11 cellular contexts compared by ENCODE assay signal in genomic region chr9:130732131-130732530, GRCh38. TPM values are rescaled to one million over a fixed set of nuclear protein-coding genes. Genes with fewer than 3 reads are reported as not detected.
A peak's percentile ranks its signal among the peaks of the same experiment; 100 is the strongest.
DNase-seq lines count a peak whose midpoint lies in the region; ATAC-seq and TF ChIP-seq lines count a peak whose summit lies in the region.
"Had no signal": no experiment of that assay in that cellular context is flagged by ENCODE, and none has a peak within 500 bp of the region (broad histone marks: within the 10 kb centered on the region; RNA-seq: fewer than 3 reads in every experiment).

No MANE protein-coding gene starts in this region.

- H3K9me3 ChIP-seq in MM.1S (replicated peaks; ENCODE audit: insufficient read depth, low read length): no peaks in the 10 kb centered on the region

- DNase-seq in activated naive CD4-positive, alpha-beta T cell treated with anti-CD3 and anti-CD28 coated beads for 36 hours: peak; percentile 14
- DNase-seq in activated naive CD4-positive, alpha-beta T cell (lab: John Stamatoyannopoulos, UW): no peak
- peak; percentile 95 for DNase-seq in NCI-H748 (lab: John Stamatoyannopoulos, UW; ENCODE audit: unreplicated experiment)
- peak; percentile 43 for DNase-seq in dermis blood vessel endothelial cell
- no peak for DNase-seq in type B pancreatic cell (ENCODE audit: extremely low spot score, unreplicated experiment)
- no peak for DNase-seq in MM.1S
- DNase-seq in NCI-H510A (lab: John Stamatoyannopoulos, UW): no peak
- DNase-seq: anterior cingulate cortex; MV-4-11; stimulated activated CD8-positive, alpha-beta memory T cell treated with anti-CD3 and anti-CD28 coated beads, Interleukin-4, amount 100 ng/mL, for 48 hours had no signal

- H3K4me2 ChIP-seq in MM.1S (ENCODE audit: low read depth, low read length): no peak overlapping the region

- no peaks in the 10 kb centered on the region for H4K20me1 ChIP-seq in MM.1S (ENCODE audit: insufficient read depth, low read length)

- no peaks in the 10 kb centered on the region for H3K27me3 Mint-ChIP-seq in activated naive CD4-positive, alpha-beta T cell treated with anti-CD3 and anti-CD28 coated beads for 36 hours (ENCODE audit: low read depth)
- no peaks in the 10 kb centered on the region for H3K27me3 Mint-ChIP-seq in type B pancreatic cell

- no peaks in the 10 kb centered on the region for H3K9me2 ChIP-seq in MM.1S (replicated peaks; ENCODE audit: insufficient read depth, low read length)

- peak; percentile 24 for TF ChIP-seq CTCF in type B pancreatic cell (conservative IDR thresholded peaks at IDR 0.05)
- TF ChIP-seq CTCF in MM.1S (IDR thresholded peaks at IDR 0.05; ENCODE audit: low read length): no peak

- H3K27ac Mint-ChIP-seq in activated naive CD4-positive, alpha-beta T cell treated with anti-CD3 and anti-CD28 coated beads for 36 hours: no peak overlapping the region
- H3K27ac Mint-ChIP-seq in type B pancreatic cell: peak overlapping the region; percentile 39

- ATAC-seq in GM19035 (IDR thresholded peaks at IDR 0.05; ENCODE audit: unreplicated experiment): no peak

- H3K4me3 ChIP-seq in MM.1S (ENCODE audit: low read length): no peak overlapping the region

- peaks cover 1% of the 10 kb centered on the region for H3K9me3 Mint-ChIP-seq in activated naive CD4-positive, alpha-beta T cell treated with anti-CD3 and anti-CD28 coated beads for 36 hours
- H3K9me3 Mint-ChIP-seq in type B pancreatic cell: no peaks in the 10 kb centered on the region

- H3K79me2 ChIP-seq in MM.1S (ENCODE audit: low read length): no peaks in the 10 kb centered on the region

- CTCF ChIA-PET in activated naive CD4-positive, alpha-beta T cell treated with anti-CD3 and anti-CD28 coated beads for 36 hours (lab: Charles Lee): interaction anchor here (0.6 to 1.5 kb wide), 5 partner anchors 10 to 135 kb away, joined by 3 to 7 read pairs (median 5); no protein-coding TSS in a partner anchor

- H3K4me3 Mint-ChIP-seq in activated naive CD4-positive, alpha-beta T cell treated with anti-CD3 and anti-CD28 coated beads for 36 hours: no peak overlapping the region
- no peak overlapping the region for H3K4me3 Mint-ChIP-seq in type B pancreatic cell

- intact Hi-C loops in activated naive CD4-positive, alpha-beta T cell treated with anti-CD3 and anti-CD28 coated beads for 36 hours (cut with micrococcal nuclease): no loop called here

- no peaks in the 10 kb centered on the region for H3K36me3 ChIP-seq in MM.1S (replicated peaks; ENCODE audit: insufficient read depth, low read length)

- H3K27ac ChIP-seq in MM.1S (ENCODE audit: low read length): no peak overlapping the region

- peaks cover 25% of the 10 kb centered on the region for H3K4me1 Mint-ChIP-seq in activated naive CD4-positive, alpha-beta T cell treated with anti-CD3 and anti-CD28 coated beads for 36 hours (ENCODE audit: low read depth)
- peaks cover 29% of the 10 kb centered on the region for H3K4me1 Mint-ChIP-seq in type B pancreatic cell (ENCODE audit: unreplicated experiment)

- H2AFZ ChIP-seq in MM.1S (ENCODE audit: low read length): no peak overlapping the region

- H3K9ac ChIP-seq in MM.1S (ENCODE audit: low read length): no peak overlapping the region

- H3K36me3 Mint-ChIP-seq in activated naive CD4-positive, alpha-beta T cell treated with anti-CD3 and anti-CD28 coated beads for 36 hours (ENCODE audit: low read depth): peaks cover 7% of the 10 kb centered on the region
- peaks cover 9% of the 10 kb centered on the region for H3K36me3 Mint-ChIP-seq in type B pancreatic cell

- H3F3A ChIP-seq in MM.1S (ENCODE audit: insufficient read depth, low read length): no peaks in the 10 kb centered on the region

- no peaks in the 10 kb centered on the region for H3K4me1 ChIP-seq in MM.1S (ENCODE audit: low read length)

- H3K27me3 ChIP-seq in MM.1S (replicated peaks; ENCODE audit: insufficient read depth, low read length): no peaks in the 10 kb centered on the region

RNA-seq across cellular contexts. Expression of gene EXOSC2, which starts 38.6 kb away (rescaled TPM):
- 10 to 100 TPM; 70.1 to 72.6 TPM for total RNA-seq in activated naive CD4-positive, alpha-beta T cell treated with anti-CD3 and anti-CD28 coated beads for 36 hours
- 31.9 and 33.5 TPM in 2 replicates for total RNA-seq in dermis blood vessel endothelial cell
- 38.9 and 57.2 TPM in 2 replicates for total RNA-seq in type B pancreatic cell (ENCODE audit: low replicate concordance)

Comparison
In these comparisons a context has a peak if more than half of its experiments do, and no peak if none do; other contexts are left out.
1. DNase-seq: peak in activated naive CD4-positive, alpha-beta T cell treated with anti-CD3 and anti-CD28 coated beads for 36 hours (single experiment), NCI-H748 (single experiment) and dermis blood vessel endothelial cell (single experiment); none in activated naive CD4-positive, alpha-beta T cell (0 of 4), type B pancreatic cell (single experiment), MM.1S (single experiment) and NCI-H510A (single experiment).